Comparison of ENCODE assay signal across 1 cellular context in the genomic region with DNA sequence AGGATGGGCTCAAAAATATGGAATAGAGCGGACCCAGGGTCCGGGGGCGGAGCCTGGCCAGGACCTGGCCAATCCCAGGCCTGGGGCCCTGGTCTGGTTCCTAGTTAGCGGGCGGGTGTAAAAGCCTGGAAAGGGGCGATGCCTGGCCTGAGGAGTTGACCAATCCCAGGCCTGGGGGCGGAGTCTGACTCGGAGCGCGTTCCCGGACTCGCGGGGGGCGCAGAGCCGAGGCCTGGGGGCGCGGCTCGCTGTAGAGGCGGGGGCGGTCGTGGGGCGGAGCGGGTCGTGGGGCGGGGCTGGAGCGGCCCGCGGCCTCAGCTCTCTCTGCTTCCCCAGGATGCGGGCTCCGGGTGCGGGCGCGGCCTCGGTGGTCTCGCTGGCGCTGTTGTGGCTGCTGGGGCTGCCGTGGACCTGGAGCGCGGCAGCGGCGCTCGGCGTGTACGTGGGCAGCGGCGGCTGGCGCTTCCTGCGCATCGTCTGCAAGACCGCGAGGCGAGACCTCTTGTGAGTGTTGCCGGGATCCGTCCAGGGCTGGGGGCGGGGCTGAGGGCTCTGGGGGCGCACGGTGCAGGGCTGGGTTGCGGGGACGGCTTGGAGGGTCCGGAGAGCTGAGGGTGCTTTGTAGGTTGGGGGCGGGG.
TF ChIP-seq lines count a peak whose summit lies in the region.

Gene SLC27A1, plus strand, starts transcription at position 321 of the 638 bp plus-strand sequence. Its CDS starts 17 bp downstream, at position 338.

TF ChIP-seq in K562, 482 proteins besides CTCF, POLR2A, EP300 and RAD21 (continued from another document and continues in another):
- TF ChIP-seq, protein P1, sequence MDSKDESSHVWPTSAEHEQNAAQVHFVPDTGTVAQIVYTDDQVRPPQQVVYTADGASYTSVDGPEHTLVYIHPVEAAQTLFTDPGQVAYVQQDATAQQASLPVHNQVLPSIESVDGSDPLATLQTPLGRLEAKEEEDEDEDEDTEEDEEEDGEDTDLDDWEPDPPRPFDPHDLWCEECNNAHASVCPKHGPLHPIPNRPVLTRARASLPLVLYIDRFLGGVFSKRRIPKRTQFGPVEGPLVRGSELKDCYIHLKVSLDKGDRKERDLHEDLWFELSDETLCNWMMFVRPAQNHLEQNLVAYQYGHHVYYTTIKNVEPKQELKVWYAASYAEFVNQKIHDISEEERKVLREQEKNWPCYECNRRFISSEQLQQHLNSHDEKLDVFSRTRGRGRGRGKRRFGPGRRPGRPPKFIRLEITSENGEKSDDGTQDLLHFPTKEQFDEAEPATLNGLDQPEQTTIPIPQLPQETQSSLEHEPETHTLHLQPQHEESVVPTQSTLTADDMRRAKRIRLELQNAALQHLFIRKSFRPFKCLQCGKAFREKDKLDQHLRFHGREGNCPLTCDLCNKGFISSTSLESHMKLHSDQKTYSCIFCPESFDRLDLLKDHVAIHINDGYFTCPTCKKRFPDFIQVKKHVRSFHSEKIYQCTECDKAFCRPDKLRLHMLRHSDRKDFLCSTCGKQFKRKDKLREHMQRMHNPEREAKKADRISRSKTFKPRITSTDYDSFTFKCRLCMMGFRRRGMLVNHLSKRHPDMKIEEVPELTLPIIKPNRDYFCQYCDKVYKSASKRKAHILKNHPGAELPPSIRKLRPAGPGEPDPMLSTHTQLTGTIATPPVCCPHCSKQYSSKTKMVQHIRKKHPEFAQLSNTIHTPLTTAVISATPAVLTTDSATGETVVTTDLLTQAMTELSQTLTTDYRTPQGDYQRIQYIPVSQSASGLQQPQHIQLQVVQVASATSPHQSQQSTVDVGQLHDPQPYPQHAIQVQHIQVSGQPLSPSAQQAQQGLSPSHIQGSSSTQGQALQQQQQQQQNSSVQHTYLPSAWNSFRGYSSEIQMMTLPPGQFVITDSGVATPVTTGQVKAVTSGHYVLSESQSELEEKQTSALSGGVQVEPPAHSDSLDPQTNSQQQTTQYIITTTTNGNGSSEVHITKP (IDR thresholded peaks at IDR 0.05; ENCODE audit: partially characterized antibody) = no peak
- TF ChIP-seq NKRF (IDR thresholded peaks at IDR 0.05; ENCODE audit: borderline replicate concordance) = no peak
- TF ChIP-seq KDM5B (IDR thresholded peaks at IDR 0.05; ENCODE audit: insufficient replicate concordance, low read depth, low read length) = no peak
- no peak for TF ChIP-seq HLTF (IDR thresholded peaks at IDR 0.05)
- 0 out of 2 replicates have a peak, but pooled peaks have one; percentile 6 for TF ChIP-seq TCF3 (CRISPR knock-in tag; IDR thresholded peaks at IDR 0.05)
- no peak for TF ChIP-seq SMAD3 (CRISPR knock-in tag; conservative IDR thresholded peaks at IDR 0.05)
- no peak for TF ChIP-seq STAT5B (CRISPR knock-in tag; IDR thresholded peaks at IDR 0.05)
- TF ChIP-seq POLR2G (IDR thresholded peaks at IDR 0.05; ENCODE audit: low read depth, low read length) = peak; percentile 70
- peak; percentile 72 for TF ChIP-seq ZNF407 (IDR thresholded peaks at IDR 0.05; ENCODE audit: low read depth)
- TF ChIP-seq BRCA1 (IDR thresholded peaks at IDR 0.05) = no peak
- no peak for TF ChIP-seq BRCA1 (CRISPR knock-in tag; IDR thresholded peaks at IDR 0.05)
- TF ChIP-seq PCBP2 (IDR thresholded peaks at IDR 0.05; ENCODE audit: low read depth, low read length, poor library complexity, severe bottlenecking) = no peak
- peak; percentile 96 for TF ChIP-seq ZBTB7A (IDR thresholded peaks at IDR 0.05; ENCODE audit: borderline replicate concordance, control insufficient read depth, low read depth, low read length)
- TF ChIP-seq PHF20 (IDR thresholded peaks at IDR 0.05; ENCODE audit: partially characterized antibody) = peak; percentile 28
- TF ChIP-seq, protein P2, sequence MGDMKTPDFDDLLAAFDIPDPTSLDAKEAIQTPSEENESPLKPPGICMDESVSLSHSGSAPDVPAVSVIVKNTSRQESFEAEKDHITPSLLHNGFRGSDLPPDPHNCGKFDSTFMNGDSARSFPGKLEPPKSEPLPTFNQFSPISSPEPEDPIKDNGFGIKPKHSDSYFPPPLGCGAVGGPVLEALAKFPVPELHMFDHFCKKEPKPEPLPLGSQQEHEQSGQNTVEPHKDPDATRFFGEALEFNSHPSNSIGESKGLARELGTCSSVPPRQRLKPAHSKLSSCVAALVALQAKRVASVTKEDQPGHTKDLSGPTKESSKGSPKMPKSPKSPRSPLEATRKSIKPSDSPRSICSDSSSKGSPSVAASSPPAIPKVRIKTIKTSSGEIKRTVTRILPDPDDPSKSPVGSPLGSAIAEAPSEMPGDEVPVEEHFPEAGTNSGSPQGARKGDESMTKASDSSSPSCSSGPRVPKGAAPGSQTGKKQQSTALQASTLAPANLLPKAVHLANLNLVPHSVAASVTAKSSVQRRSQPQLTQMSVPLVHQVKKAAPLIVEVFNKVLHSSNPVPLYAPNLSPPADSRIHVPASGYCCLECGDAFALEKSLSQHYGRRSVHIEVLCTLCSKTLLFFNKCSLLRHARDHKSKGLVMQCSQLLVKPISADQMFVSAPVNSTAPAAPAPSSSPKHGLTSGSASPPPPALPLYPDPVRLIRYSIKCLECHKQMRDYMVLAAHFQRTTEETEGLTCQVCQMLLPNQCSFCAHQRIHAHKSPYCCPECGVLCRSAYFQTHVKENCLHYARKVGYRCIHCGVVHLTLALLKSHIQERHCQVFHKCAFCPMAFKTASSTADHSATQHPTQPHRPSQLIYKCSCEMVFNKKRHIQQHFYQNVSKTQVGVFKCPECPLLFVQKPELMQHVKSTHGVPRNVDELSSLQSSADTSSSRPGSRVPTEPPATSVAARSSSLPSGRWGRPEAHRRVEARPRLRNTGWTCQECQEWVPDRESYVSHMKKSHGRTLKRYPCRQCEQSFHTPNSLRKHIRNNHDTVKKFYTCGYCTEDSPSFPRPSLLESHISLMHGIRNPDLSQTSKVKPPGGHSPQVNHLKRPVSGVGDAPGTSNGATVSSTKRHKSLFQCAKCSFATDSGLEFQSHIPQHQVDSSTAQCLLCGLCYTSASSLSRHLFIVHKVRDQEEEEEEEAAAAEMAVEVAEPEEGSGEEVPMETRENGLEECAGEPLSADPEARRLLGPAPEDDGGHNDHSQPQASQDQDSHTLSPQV (IDR thresholded peaks at IDR 0.05) = no peak
- no peak for TF ChIP-seq ILK (tag; IDR thresholded peaks at IDR 0.05; ENCODE audit: borderline replicate concordance, low read depth)
- TF ChIP-seq IRF1 (CRISPR knock-in tag; IDR thresholded peaks at IDR 0.05; ENCODE audit: borderline replicate concordance) = no peak
- TF ChIP-seq GATAD2A (IDR thresholded peaks at IDR 0.05) = peak; percentile 64; the same call in 1 of the 2 replicates
- TF ChIP-seq, protein P3, sequence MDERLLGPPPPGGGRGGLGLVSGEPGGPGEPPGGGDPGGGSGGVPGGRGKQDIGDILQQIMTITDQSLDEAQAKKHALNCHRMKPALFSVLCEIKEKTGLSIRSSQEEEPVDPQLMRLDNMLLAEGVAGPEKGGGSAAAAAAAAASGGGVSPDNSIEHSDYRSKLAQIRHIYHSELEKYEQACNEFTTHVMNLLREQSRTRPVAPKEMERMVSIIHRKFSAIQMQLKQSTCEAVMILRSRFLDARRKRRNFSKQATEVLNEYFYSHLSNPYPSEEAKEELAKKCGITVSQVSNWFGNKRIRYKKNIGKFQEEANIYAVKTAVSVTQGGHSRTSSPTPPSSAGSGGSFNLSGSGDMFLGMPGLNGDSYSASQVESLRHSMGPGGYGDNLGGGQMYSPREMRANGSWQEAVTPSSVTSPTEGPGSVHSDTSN (CRISPR knock-in tag; IDR thresholded peaks at IDR 0.05; ENCODE audit: low read depth) = no peak
- TF ChIP-seq, protein P3 (tag; conservative IDR thresholded peaks at IDR 0.05; ENCODE audit: low read depth) = no peak
- TF ChIP-seq, protein P4, sequence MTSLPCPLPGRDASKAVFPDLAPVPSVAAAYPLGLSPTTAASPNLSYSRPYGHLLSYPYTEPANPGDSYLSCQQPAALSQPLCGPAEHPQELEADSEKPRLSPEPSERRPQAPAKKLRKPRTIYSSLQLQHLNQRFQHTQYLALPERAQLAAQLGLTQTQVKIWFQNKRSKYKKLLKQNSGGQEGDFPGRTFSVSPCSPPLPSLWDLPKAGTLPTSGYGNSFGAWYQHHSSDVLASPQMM (CRISPR knock-in tag; IDR thresholded peaks at IDR 0.05) = no peak
- no peak for TF ChIP-seq ARHGAP35 (IDR thresholded peaks at IDR 0.05; ENCODE audit: partially characterized antibody)
- TF ChIP-seq, protein P5, sequence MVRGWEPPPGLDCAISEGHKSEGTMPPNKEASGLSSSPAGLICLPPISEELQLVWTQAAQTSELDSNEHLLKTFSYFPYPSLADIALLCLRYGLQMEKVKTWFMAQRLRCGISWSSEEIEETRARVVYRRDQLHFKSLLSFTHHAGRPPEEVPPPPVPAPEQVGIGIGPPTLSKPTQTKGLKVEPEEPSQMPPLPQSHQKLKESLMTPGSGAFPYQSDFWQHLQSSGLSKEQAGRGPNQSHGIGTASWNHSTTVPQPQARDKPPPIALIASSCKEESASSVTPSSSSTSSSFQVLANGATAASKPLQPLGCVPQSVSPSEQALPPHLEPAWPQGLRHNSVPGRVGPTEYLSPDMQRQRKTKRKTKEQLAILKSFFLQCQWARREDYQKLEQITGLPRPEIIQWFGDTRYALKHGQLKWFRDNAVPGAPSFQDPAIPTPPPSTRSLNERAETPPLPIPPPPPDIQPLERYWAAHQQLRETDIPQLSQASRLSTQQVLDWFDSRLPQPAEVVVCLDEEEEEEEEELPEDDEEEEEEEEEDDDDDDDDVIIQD (CRISPR knock-in tag; IDR thresholded peaks at IDR 0.05) = no peak
- TF ChIP-seq HDGF (IDR thresholded peaks at IDR 0.05) = no peak
- no peak for TF ChIP-seq CBX3 (IDR thresholded peaks at IDR 0.05; ENCODE audit: borderline replicate concordance in 1 of 2, low read length in 2 of 2)
- TF ChIP-seq ZKSCAN1 (IDR thresholded peaks at IDR 0.05; ENCODE audit: low read depth, low read length) = no peak
